In genomic region chr10:43444897-43445466, GRCh38 we compare ENCODE assay signal across 18 cellular contexts. TPM values are rescaled to one million over a fixed set of nuclear protein-coding genes. Genes with fewer than 3 reads are reported as not detected.
DNase-seq lines count a peak whose midpoint lies in the region; ATAC-seq and TF ChIP-seq lines count a peak whose summit lies in the region.
"Had no signal": no experiment of that assay in that cellular context is flagged by ENCODE, and none has a peak within 500 bp of the region (broad histone marks: within the 10 kb centered on the region; RNA-seq: fewer than 3 reads in every experiment).

No MANE protein-coding gene starts in this region.

- H3K27me3 ChIP-seq in Panc1 (ENCODE audit: control insufficient read depth, insufficient read depth, low read length) = no peaks in the 10 kb centered on the region
- H3K27me3 ChIP-seq: Peyer's patch had no signal

- H3K27me3 Mint-ChIP-seq in activated CD4-positive, alpha-beta memory T cell treated with anti-CD3 and anti-CD28 coated beads, Interleukin-2, amount 10 ng/mL, durations not matched to agents 7 days and 5 days = no peaks in the 10 kb centered on the region
- H3K27me3 Mint-ChIP-seq in activated CD4-positive, alpha-beta memory T cell treated with anti-CD3 and anti-CD28 coated beads for 36 hours = no peaks in the 10 kb centered on the region
- no peaks in the 10 kb centered on the region for H3K27me3 Mint-ChIP-seq in effector memory CD8-positive, alpha-beta T cell

- no peak overlapping the region for H3K27ac ChIP-seq in Panc1 (ENCODE audit: low read length)
- H3K27ac ChIP-seq: C4-2B, Peyer's patch had no signal

- peaks cover 17% of the 10 kb centered on the region for H3K4me1 Mint-ChIP-seq in activated CD4-positive, alpha-beta memory T cell treated with anti-CD3 and anti-CD28 coated beads, Interleukin-2, amount 10 ng/mL, durations not matched to agents 7 days and 5 days
- peaks cover 11% of the 10 kb centered on the region for H3K4me1 Mint-ChIP-seq in activated CD4-positive, alpha-beta memory T cell treated with anti-CD3 and anti-CD28 coated beads for 36 hours (ENCODE audit: low read depth)
- H3K4me1 Mint-ChIP-seq in effector memory CD8-positive, alpha-beta T cell (ENCODE audit: low read depth in 2 of 2) = peaks cover 0 to 4% of the 10 kb centered on the region in 2 donors

- H3K36me3 ChIP-seq in Panc1 (ENCODE audit: control insufficient read depth, insufficient read depth, low read length) = no peaks in the 10 kb centered on the region

- in situ Hi-C loops in Panc1 (cut with HindIII; ENCODE audit: low pct_unique_long_range_greater_than_20kb, low sequenced_read_pairs) = no loop called here

- H3K9me3 Mint-ChIP-seq in activated CD4-positive, alpha-beta memory T cell treated with anti-CD3 and anti-CD28 coated beads, Interleukin-2, amount 10 ng/mL, durations not matched to agents 7 days and 5 days = peaks cover 12% of the 10 kb centered on the region
- H3K9me3 Mint-ChIP-seq in activated CD4-positive, alpha-beta memory T cell treated with anti-CD3 and anti-CD28 coated beads for 36 hours = peaks cover 10% of the 10 kb centered on the region
- H3K9me3 Mint-ChIP-seq in effector memory CD8-positive, alpha-beta T cell = no peaks in the 10 kb centered on the region

- H3K4me1 ChIP-seq in Panc1 (ENCODE audit: control insufficient read depth, insufficient read depth, low read length) = no peaks in the 10 kb centered on the region

- H3K4me3 ChIP-seq in Panc1 (ENCODE audit: low read depth in 2 of 2, low read length in 2 of 2) = no peak overlapping the region
- H3K4me3 ChIP-seq: Peyer's patch had no signal

- no peak for TF ChIP-seq CTCF in Panc1 (IDR thresholded peaks at IDR 0.05)

- CTCF ChIA-PET in activated CD4-positive, alpha-beta memory T cell treated with anti-CD3 and anti-CD28 coated beads, Interleukin-2, amount 10 ng/mL, durations not matched to agents 7 days and 5 days (lab: Charles Lee) = interaction anchor here (1.2 to 1.3 kb wide), 2 partner anchors 9 to 20 kb away, joined by 3 read pairs; no protein-coding TSS in a partner anchor
- CTCF ChIA-PET in activated CD4-positive, alpha-beta memory T cell treated with anti-CD3 and anti-CD28 coated beads for 36 hours (lab: Charles Lee) = no interaction called here
- CTCF ChIA-PET in Panc1 (lab: Charles Lee) = interaction anchor here (0.7 kb wide), 2 partner anchors 8 to 96 kb away, joined by 3 to 6 read pairs; no protein-coding TSS in a partner anchor

- ATAC-seq in Panc1 (no peak), GM18909 (IDR thresholded peaks at IDR 0.05; ENCODE audit: poor library complexity, unreplicated experiment) (no peak)
- ATAC-seq in effector memory CD8-positive, alpha-beta T cell (replicated peaks) = no peak

- peaks cover 23% of the 10 kb centered on the region for H3K36me3 Mint-ChIP-seq in activated CD4-positive, alpha-beta memory T cell treated with anti-CD3 and anti-CD28 coated beads, Interleukin-2, amount 10 ng/mL, durations not matched to agents 7 days and 5 days (ENCODE audit: low read depth)
- H3K36me3 Mint-ChIP-seq in activated CD4-positive, alpha-beta memory T cell treated with anti-CD3 and anti-CD28 coated beads for 36 hours = peaks cover 9% of the 10 kb centered on the region
- H3K36me3 Mint-ChIP-seq in effector memory CD8-positive, alpha-beta T cell (ENCODE audit: insufficient read depth) = peaks cover 2% of the 10 kb centered on the region

- POLR2A ChIA-PET in activated CD4-positive, alpha-beta memory T cell treated with anti-CD3 and anti-CD28 coated beads, Interleukin-2, amount 10 ng/mL, durations not matched to agents 7 days and 5 days (lab: Charles Lee) = interaction anchor here (1.0 to 1.9 kb wide), 5 partner anchors 9 to 37 kb away, joined by 3 to 11 read pairs (median 5); partner anchors contain the start of gene HNRNPF
- POLR2A ChIA-PET in activated CD4-positive, alpha-beta memory T cell treated with anti-CD3 and anti-CD28 coated beads for 36 hours (lab: Charles Lee) = no interaction called here
- POLR2A ChIA-PET in Panc1 (lab: Charles Lee) = interaction anchor here (0.6 kb wide), 2 partner anchors 36 to 44 kb away, joined by 3 to 4 read pairs; partner anchors contain the start of gene HNRNPF

- no peak for DNase-seq in activated CD4-positive, alpha-beta memory T cell treated with anti-CD3 and anti-CD28 coated beads, Interleukin-2, amount 10 ng/mL, durations not matched to agents 7 days and 5 days
- no peak for DNase-seq in activated CD4-positive, alpha-beta memory T cell treated with anti-CD3 and anti-CD28 coated beads for 36 hours
- DNase-seq in Panc1 (ENCODE audit: low read depth, low spot score) (no peak), posterior vena cava (ENCODE audit: low spot score) (peak; percentile 3), NCI-H82 (lab: John Stamatoyannopoulos, UW) (no peak), NCI-H446 treated with DMSO at 0.1 percent for 48 hours (lab: John Stamatoyannopoulos, UW) (no peak)
- DNase-seq in effector memory CD8-positive, alpha-beta T cell = no peak
- DNase-seq: DMS 273 treated with DMSO at 0.1 percent for 48 hours, GF-D8, KBM-7, NCI-H1048, NCI-H1436 treated with DMSO at 0.1 percent for 48 hours, NCI-H2081, NCI-H510A treated with DMSO at 0.1 percent for 48 hours, Peyer's patch, SHP77 had no signal

- no peak overlapping the region for H3K4me3 Mint-ChIP-seq in activated CD4-positive, alpha-beta memory T cell treated with anti-CD3 and anti-CD28 coated beads, Interleukin-2, amount 10 ng/mL, durations not matched to agents 7 days and 5 days
- no peak overlapping the region for H3K4me3 Mint-ChIP-seq in activated CD4-positive, alpha-beta memory T cell treated with anti-CD3 and anti-CD28 coated beads for 36 hours
- no peak overlapping the region for H3K4me3 Mint-ChIP-seq in effector memory CD8-positive, alpha-beta T cell

- peak overlapping the region; percentile 67 for H3K27ac Mint-ChIP-seq in activated CD4-positive, alpha-beta memory T cell treated with anti-CD3 and anti-CD28 coated beads, Interleukin-2, amount 10 ng/mL, durations not matched to agents 7 days and 5 days
- no peak overlapping the region for H3K27ac Mint-ChIP-seq in activated CD4-positive, alpha-beta memory T cell treated with anti-CD3 and anti-CD28 coated beads for 36 hours
- H3K27ac Mint-ChIP-seq in effector memory CD8-positive, alpha-beta T cell = peak overlapping the region; percentile 79 to 82

- no peaks in the 10 kb centered on the region for H3K9me3 ChIP-seq in Panc1 (ENCODE audit: control insufficient read depth, insufficient read depth, low read depth, low read length)

- BruUV-seq in Panc1 (replicated peaks; lab: Mats Ljungman, UMichigan) = TSS peak; percentile 44

- intact Hi-C loops in activated CD4-positive, alpha-beta memory T cell treated with anti-CD3 and anti-CD28 coated beads for 36 hours (cut with micrococcal nuclease) = no loop called here
- intact Hi-C loops in Panc1 (cut with micrococcal nuclease; ENCODE audit: unreplicated experiment) (no loop called here), posterior vena cava (cut with DNase I) (no loop called here)

RNA-seq across cellular contexts. Expression of gene ZNF487, which starts 8.1 kb away (rescaled TPM):
- total RNA-seq in activated CD4-positive, alpha-beta memory T cell treated with anti-CD3 and anti-CD28 coated beads, Interleukin-2, amount 10 ng/mL, durations not matched to agents 7 days and 5 days = 1 to 10 TPM; 6.1 TPM
- total RNA-seq in activated CD4-positive, alpha-beta memory T cell treated with anti-CD3 and anti-CD28 coated beads for 36 hours = 1 to 10 TPM; 2.2 to 2.6 TPM
- 7.6 TPM for total RNA-seq in Panc1 (2021; ENCODE audit: unreplicated experiment)
- polyA plus RNA-seq in Panc1 (2012; ENCODE audit: insufficient read length) = 6.6 TPM
- 1 to 10 TPM; 4.8 to 6.5 TPM for total RNA-seq in posterior vena cava

RNA-seq across cellular contexts. Expression of gene HNRNPF, which starts 36.0 kb away (rescaled TPM):
- 100 to 1,000 TPM; 477 to 494 TPM for total RNA-seq in activated CD4-positive, alpha-beta memory T cell treated with anti-CD3 and anti-CD28 coated beads, Interleukin-2, amount 10 ng/mL, durations not matched to agents 7 days and 5 days
- total RNA-seq in activated CD4-positive, alpha-beta memory T cell treated with anti-CD3 and anti-CD28 coated beads for 36 hours = 100 to 1,000 TPM; 504 to 518 TPM
- 466 TPM for total RNA-seq in Panc1 (2021; ENCODE audit: unreplicated experiment)
- 374 TPM for polyA plus RNA-seq in Panc1 (2012; ENCODE audit: insufficient read length)
- 100 to 1,000 TPM; 109 to 112 TPM for total RNA-seq in posterior vena cava
